In genomic region chr11:119446871-119447663, GRCh38 we compare ENCODE assay signal across 1 cellular context.
TF ChIP-seq lines count a peak whose summit lies in the region.

No MANE protein-coding gene starts in this region.

TF ChIP-seq in GM12878, 131 proteins besides CTCF, POLR2A, EP300 and RAD21:
- TF ChIP-seq CHD2 (IDR thresholded peaks at IDR 0.05; ENCODE audit: borderline replicate concordance, low read depth, low read length) (no peak), SUZ12 (IDR thresholded peaks at IDR 0.05; ENCODE audit: unreplicated experiment) (no peak), FOS (IDR thresholded peaks at IDR 0.05; ENCODE audit: borderline replicate concordance, extremely low read depth, insufficient read length) (no peak), IKZF2 (IDR thresholded peaks at IDR 0.05) (no peak), CREM (IDR thresholded peaks at IDR 0.05; ENCODE audit: low read depth) (no peak), NFYA (IDR thresholded peaks at IDR 0.05; ENCODE audit: borderline replicate concordance, low read depth, low read length) (no peak), RELA (IDR thresholded peaks at IDR 0.05; ENCODE audit: borderline replicate concordance, partially characterized antibody) (no peak), CHD1 (IDR thresholded peaks at IDR 0.05; ENCODE audit: low read depth, low read length) (no peak), RBBP5 (conservative IDR thresholded peaks at IDR 0.05) (no peak), CBFB (IDR thresholded peaks at IDR 0.05; ENCODE audit: low read depth) (no peak), SMAD5 (IDR thresholded peaks at IDR 0.05; ENCODE audit: low read depth) (no peak), MEF2B (IDR thresholded peaks at IDR 0.05; ENCODE audit: partially characterized antibody, poor library complexity, severe bottlenecking) (no peak), ATF2 (IDR thresholded peaks at IDR 0.05; ENCODE audit: low read length) (no peak), HDGF (IDR thresholded peaks at IDR 0.05) (no peak), SIX5 (IDR thresholded peaks at IDR 0.05; ENCODE audit: low read depth, low read length, severe bottlenecking) (no peak), EZH2 (IDR thresholded peaks at IDR 0.05; ENCODE audit: borderline replicate concordance, control insufficient read depth, low read depth, low read length) (no peak), NFIC (IDR thresholded peaks at IDR 0.05; ENCODE audit: low read depth, low read length) (no peak), ETV6 (conservative IDR thresholded peaks at IDR 0.05 in 1 of 2, IDR thresholded peaks at IDR 0.05 in 1 of 2; ENCODE audit: borderline replicate concordance in 1 of 2, low read depth in 1 of 2) (no peak), YBX1 (IDR thresholded peaks at IDR 0.05) (no peak)
- TF ChIP-seq, protein P1, sequence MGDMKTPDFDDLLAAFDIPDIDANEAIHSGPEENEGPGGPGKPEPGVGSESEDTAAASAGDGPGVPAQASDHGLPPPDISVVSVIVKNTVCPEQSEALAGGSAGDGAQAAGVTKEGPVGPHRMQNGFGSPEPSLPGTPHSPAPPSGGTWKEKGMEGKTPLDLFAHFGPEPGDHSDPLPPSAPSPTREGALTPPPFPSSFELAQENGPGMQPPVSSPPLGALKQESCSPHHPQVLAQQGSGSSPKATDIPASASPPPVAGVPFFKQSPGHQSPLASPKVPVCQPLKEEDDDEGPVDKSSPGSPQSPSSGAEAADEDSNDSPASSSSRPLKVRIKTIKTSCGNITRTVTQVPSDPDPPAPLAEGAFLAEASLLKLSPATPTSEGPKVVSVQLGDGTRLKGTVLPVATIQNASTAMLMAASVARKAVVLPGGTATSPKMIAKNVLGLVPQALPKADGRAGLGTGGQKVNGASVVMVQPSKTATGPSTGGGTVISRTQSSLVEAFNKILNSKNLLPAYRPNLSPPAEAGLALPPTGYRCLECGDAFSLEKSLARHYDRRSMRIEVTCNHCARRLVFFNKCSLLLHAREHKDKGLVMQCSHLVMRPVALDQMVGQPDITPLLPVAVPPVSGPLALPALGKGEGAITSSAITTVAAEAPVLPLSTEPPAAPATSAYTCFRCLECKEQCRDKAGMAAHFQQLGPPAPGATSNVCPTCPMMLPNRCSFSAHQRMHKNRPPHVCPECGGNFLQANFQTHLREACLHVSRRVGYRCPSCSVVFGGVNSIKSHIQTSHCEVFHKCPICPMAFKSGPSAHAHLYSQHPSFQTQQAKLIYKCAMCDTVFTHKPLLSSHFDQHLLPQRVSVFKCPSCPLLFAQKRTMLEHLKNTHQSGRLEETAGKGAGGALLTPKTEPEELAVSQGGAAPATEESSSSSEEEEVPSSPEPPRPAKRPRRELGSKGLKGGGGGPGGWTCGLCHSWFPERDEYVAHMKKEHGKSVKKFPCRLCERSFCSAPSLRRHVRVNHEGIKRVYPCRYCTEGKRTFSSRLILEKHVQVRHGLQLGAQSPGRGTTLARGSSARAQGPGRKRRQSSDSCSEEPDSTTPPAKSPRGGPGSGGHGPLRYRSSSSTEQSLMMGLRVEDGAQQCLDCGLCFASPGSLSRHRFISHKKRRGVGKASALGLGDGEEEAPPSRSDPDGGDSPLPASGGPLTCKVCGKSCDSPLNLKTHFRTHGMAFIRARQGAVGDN (IDR thresholded peaks at IDR 0.05), result no peak
